ENCODE assay signal across 22 cellular contexts in genomic region chr11:132202621-132203020, GRCh38.
"Had no signal": no experiment of that assay in that cellular context is flagged by ENCODE, and none has a peak within 500 bp of the region (broad histone marks: within the 10 kb centered on the region; RNA-seq: fewer than 3 reads in every experiment).

No MANE protein-coding gene starts in this region.

- H3K4me1 Mint-ChIP-seq: activated CD4-positive, alpha-beta memory T cell treated with anti-CD3 and anti-CD28 coated beads, Interleukin-2, amount 10 ng/mL, durations not matched to agents 7 days and 5 days; activated naive CD8-positive, alpha-beta T cell treated with anti-CD3 and anti-CD28 coated beads for 36 hours; immature natural killer cell; naive thymus-derived CD4-positive, alpha-beta T cell; T-cell had no signal

- H3K27me3 Mint-ChIP-seq: activated CD4-positive, alpha-beta memory T cell treated with anti-CD3 and anti-CD28 coated beads, Interleukin-2, amount 10 ng/mL, durations not matched to agents 7 days and 5 days; activated naive CD8-positive, alpha-beta T cell treated with anti-CD3 and anti-CD28 coated beads for 36 hours; naive thymus-derived CD4-positive, alpha-beta T cell had no signal

- H3K4me3 ChIP-seq: cardiac muscle cell, coronary artery, lung, right lobe of liver, upper lobe of left lung had no signal

- H3K36me3 ChIP-seq: cardiac muscle cell, neutrophil, right lobe of liver, upper lobe of left lung had no signal

- H3K27ac Mint-ChIP-seq: activated CD4-positive, alpha-beta memory T cell treated with anti-CD3 and anti-CD28 coated beads, Interleukin-2, amount 10 ng/mL, durations not matched to agents 7 days and 5 days; activated naive CD8-positive, alpha-beta T cell treated with anti-CD3 and anti-CD28 coated beads for 36 hours; immature natural killer cell; naive thymus-derived CD4-positive, alpha-beta T cell; T-cell had no signal

- H3K27me3 ChIP-seq: cardiac muscle cell, neutrophil, right lobe of liver, upper lobe of left lung had no signal

- DNase-seq: activated CD4-positive, alpha-beta memory T cell treated with anti-CD3 and anti-CD28 coated beads, Interleukin-2, amount 10 ng/mL, durations not matched to agents 7 days and 5 days; activated CD4-positive, alpha-beta T cell treated with anti-CD3 and anti-CD28 coated beads for 1 hour; activated gamma-delta T cell; activated naive CD8-positive, alpha-beta T cell treated with anti-CD3 and anti-CD28 coated beads for 36 hours; activated T-cell treated with anti-CD3 and anti-CD28 coated beads, Interleukin-2, amount 50 U/mL, for 48 hours; anterior cingulate cortex; effector memory CD4-positive, alpha-beta T cell; glutamatergic neuron; immature natural killer cell; left cardiac atrium; naive thymus-derived CD4-positive, alpha-beta T cell; right lobe of liver; stimulated activated CD4-positive, alpha-beta T cell treated with anti-CD3 and anti-CD28 coated beads, Interleukin-12 subunit alpha, Interleukin-12 subunit beta, amount 100 ng/mL, for 4 hours; stimulated activated naive CD8-positive, alpha-beta T cell treated with anti-CD3 and anti-CD28 coated beads, Interleukin-15, Interleukin-2, amounts not matched to agents 100 U/mL and 50 U/mL, for 24 hours; T-cell; T1000; upper lobe of left lung had no signal

- H3K27ac ChIP-seq: cardiac muscle cell, coronary artery, epithelial cell of prostate, neutrophil, right lobe of liver, upper lobe of left lung had no signal

- H3K36me3 Mint-ChIP-seq: activated naive CD8-positive, alpha-beta T cell treated with anti-CD3 and anti-CD28 coated beads for 36 hours; naive thymus-derived CD4-positive, alpha-beta T cell; T-cell had no signal

- H3K9me3 ChIP-seq: neutrophil, right lobe of liver, upper lobe of left lung had no signal

- H3K4me1 ChIP-seq: right lobe of liver, upper lobe of left lung had no signal

- H3K4me3 Mint-ChIP-seq: activated CD4-positive, alpha-beta memory T cell treated with anti-CD3 and anti-CD28 coated beads, Interleukin-2, amount 10 ng/mL, durations not matched to agents 7 days and 5 days; activated naive CD8-positive, alpha-beta T cell treated with anti-CD3 and anti-CD28 coated beads for 36 hours; immature natural killer cell; naive thymus-derived CD4-positive, alpha-beta T cell; T-cell had no signal
